In genomic region chr3:144636833-144637232, GRCh38 we compare ENCODE assay signal across 17 cellular contexts.
A peak's percentile ranks its signal among the peaks of the same experiment; 100 is the strongest.
DNase-seq lines count a peak whose midpoint lies in the region; ATAC-seq, FAIRE-seq and TF ChIP-seq lines count a peak whose summit lies in the region.
"Had no signal": no experiment of that assay in that cellular context is flagged by ENCODE, and none has a peak within 500 bp of the region (broad histone marks: within the 10 kb centered on the region; RNA-seq: fewer than 3 reads in every experiment).

No MANE protein-coding gene starts in this region.

- H3K27me3 ChIP-seq in HepG2 (ENCODE audit: control insufficient read depth in 1 of 2, insufficient read depth in 2 of 2, low read length in 2 of 2) (no peaks in the 10 kb centered on the region; a peak in 1 of 5 replicates), HAP-1 (ENCODE audit: low read depth) (no peaks in the 10 kb centered on the region)
- H3K27me3 ChIP-seq: right lobe of liver had no signal

- H3K9me3 ChIP-seq in HepG2 (ENCODE audit: low read length) (no peaks in the 10 kb centered on the region), HAP-1 (no peaks in the 10 kb centered on the region)
- H3K9me3 ChIP-seq: right lobe of liver had no signal

- no peak overlapping the region for H3K4me2 ChIP-seq in HepG2 (ENCODE audit: low read depth, low read length)

- peaks cover 3% of the 10 kb centered on the region for H3K36me3 Mint-ChIP-seq in WTC11
- H3K36me3 Mint-ChIP-seq in mesothelial cell of epicardium: no peaks in the 10 kb centered on the region

- intact Hi-C loops in HepG2 (cut with micrococcal nuclease; ENCODE audit: unreplicated experiment): no loop called here

- POLR2A ChIA-PET in HEK293T (lab: Yijun Ruan, JAX): no interaction called here
- POLR2A ChIA-PET in WTC11 (lab: Charles Lee): no interaction called here
- POLR2A ChIA-PET in HepG2 (lab: Yijun Ruan, JAX): no interaction called here

- CTCF ChIA-PET in HEK293T (lab: Yijun Ruan, JAX): interaction anchor here (0.5 to 0.9 kb wide), 2 partner anchors 8 to 954 kb away, joined by 3 read pairs; no protein-coding TSS in a partner anchor
- CTCF ChIA-PET in WTC11 (lab: Charles Lee): interaction anchor here (0.8 to 0.9 kb wide), 2 partner anchors 30 to 34 kb away, joined by 3 read pairs; no protein-coding TSS in a partner anchor
- CTCF ChIA-PET in HepG2 (lab: Yijun Ruan, JAX; ENCODE audit: low intra/inter-chr PET ratio, low total read pairs): no interaction called here

- H3K27ac Mint-ChIP-seq in WTC11 (no peak overlapping the region), mesothelial cell of epicardium (no peak overlapping the region)
- H3K27ac Mint-ChIP-seq: activated naive CD4-positive, alpha-beta T cell treated with anti-CD3 and anti-CD28 coated beads for 36 hours had no signal

- H3K4me3 ChIP-seq in HepG2 (replicated peaks in 1 of 3; ENCODE audit: insufficient read depth in 1 of 3, low read depth in 2 of 3, low read length in 3 of 3) (no peak overlapping the region), HAP-1 (no peak overlapping the region)
- H3K4me3 ChIP-seq: right lobe of liver had no signal

- H4K20me1 ChIP-seq in HepG2 (ENCODE audit: insufficient read depth, low read length): no peaks in the 10 kb centered on the region

- H3K79me2 ChIP-seq in HepG2 (ENCODE audit: insufficient read depth, low read length): no peaks in the 10 kb centered on the region

- TF ChIP-seq POLR2A in HepG2 (IDR thresholded peaks at IDR 0.05; ENCODE audit: insufficient read depth in 1 of 2, low read depth in 2 of 2, low read length in 2 of 2): no peak

- H2AFZ ChIP-seq in HepG2 (ENCODE audit: low read length): no peak overlapping the region

- H3K4me3 Mint-ChIP-seq in WTC11 (no peak overlapping the region), mesothelial cell of epicardium (no peak overlapping the region)
- H3K4me3 Mint-ChIP-seq: activated naive CD4-positive, alpha-beta T cell treated with anti-CD3 and anti-CD28 coated beads for 36 hours had no signal

- peaks cover 19% of the 10 kb centered on the region for H3K9me3 Mint-ChIP-seq in WTC11
- peaks cover 5% of the 10 kb centered on the region for H3K9me3 Mint-ChIP-seq in mesothelial cell of epicardium

- H3K4me1 ChIP-seq in HepG2 (ENCODE audit: insufficient read depth, low read length) (no peaks in the 10 kb centered on the region), HAP-1 (no peaks in the 10 kb centered on the region)
- H3K4me1 ChIP-seq: right lobe of liver had no signal

- TF ChIP-seq CTCF in WTC11 (IDR thresholded peaks at IDR 0.05): no peak
- TF ChIP-seq CTCF in HepG2 (CRISPR knock-in tag; IDR thresholded peaks at IDR 0.05): no peak
- no peak for TF ChIP-seq CTCF in mesothelial cell of epicardium (IDR thresholded peaks at IDR 0.05; ENCODE audit: unreplicated experiment)

- WGBS in HepG2 (ENCODE audit: low lambda C conversion rate): 56% methylated on average over 2 of the region's 2 CpGs

- peak; percentile 96 for ATAC-seq in WTC11
- peak; percentile 41; the same call in 1 of the 3 replicates for ATAC-seq in HepG2
- ATAC-seq: Panc1 had no signal

- FAIRE-seq in HepG2 (lab: Jason Lieb, UNC): no peak

- in situ Hi-C loops in HepG2 (cut with HindIII; ENCODE audit: extremely low pct_ligation_motif_present, low pct_unique_long_range_greater_than_20kb): no loop called here
- in situ Hi-C loops in HAP-1 (cut with MboI; ENCODE audit: low sequenced_read_pairs): no loop called here

- H3K9ac ChIP-seq in HepG2 (ENCODE audit: insufficient read depth, low read depth, low read length): no peak overlapping the region

- no peaks in the 10 kb centered on the region for H3K36me3 ChIP-seq in HepG2 (replicated peaks in 1 of 2; ENCODE audit: control insufficient read depth in 1 of 2, insufficient read depth in 2 of 2, low read length in 2 of 2)
- H3K36me3 ChIP-seq in HAP-1 (replicated peaks): no peaks in the 10 kb centered on the region
- H3K36me3 ChIP-seq: right lobe of liver had no signal

- H3K4me1 Mint-ChIP-seq in WTC11 (peaks cover 6% of the 10 kb centered on the region), mesothelial cell of epicardium (no peaks in the 10 kb centered on the region)

- TF ChIP-seq RAD21 in HepG2 (CRISPR knock-in tag; IDR thresholded peaks at IDR 0.05): no peak

- no peak for TF ChIP-seq EP300 in HepG2 (IDR thresholded peaks at IDR 0.05; ENCODE audit: low read depth in 2 of 2, low read length in 2 of 2)
- TF ChIP-seq EP300 in HepG2 (CRISPR knock-in tag; IDR thresholded peaks at IDR 0.05; ENCODE audit: borderline replicate concordance): no peak

- no peak overlapping the region for H3K27ac ChIP-seq in HepG2 (ENCODE audit: extremely low read length, insufficient read depth, low read length)
- H3K27ac ChIP-seq: right lobe of liver had no signal

- no peaks in the 10 kb centered on the region for H3K27me3 Mint-ChIP-seq in WTC11 (ENCODE audit: low read depth)
- no peaks in the 10 kb centered on the region for H3K27me3 Mint-ChIP-seq in mesothelial cell of epicardium (ENCODE audit: low read depth)

- peak; percentile 18 for DNase-seq in DMS53 (lab: John Stamatoyannopoulos, UW)
- peak; percentile 31 for DNase-seq in HEK293T (ENCODE audit: extremely low spot score)
- peak; percentile 20 for DNase-seq in WTC11 (ENCODE audit: low spot score)
- peak; percentile 2 for DNase-seq in HepG2 (ENCODE audit: low spot score)
- DNase-seq in GF-D8 (lab: John Stamatoyannopoulos, UW): no peak
- DNase-seq in HAP-1 (ENCODE audit: low spot score in 2 of 2): no peak
- DNase-seq in effector CD4-positive, alpha-beta T cell: no peak
- DNase-seq in mesothelial cell of epicardium (ENCODE audit: low spot score in 2 of 2, unreplicated experiment in 2 of 2): no peak
- DNase-seq: activated CD8-positive, alpha-beta memory T cell treated with anti-CD3 and anti-CD28 coated beads for 24 hours; activated naive CD4-positive, alpha-beta T cell treated with anti-CD3 and anti-CD28 coated beads for 36 hours; C1 segment of cervical spinal cord; central memory CD4-positive, alpha-beta T cell; GDM1; NCI-H2171; right lobe of liver; T-helper 2 cell had no signal

- no TSS peak for BruUV-seq in HepG2 (replicated peaks; lab: Mats Ljungman, UMichigan)

TF ChIP-seq in HEK293T, 16 proteins besides CTCF, POLR2A, EP300 and RAD21:
- no peak for TF ChIP-seq FOXM1 (IDR thresholded peaks at IDR 0.05; ENCODE audit: borderline replicate concordance)
- TF ChIP-seq ELF4 (IDR thresholded peaks at IDR 0.05): no peak
- no peak for TF ChIP-seq NFRKB (IDR thresholded peaks at IDR 0.05)
- no peak for TF ChIP-seq L3MBTL2 (conservative IDR thresholded peaks at IDR 0.05)
- no peak for TF ChIP-seq ZNF384 (IDR thresholded peaks at IDR 0.05)
- no peak for TF ChIP-seq SUZ12 (IDR thresholded peaks at IDR 0.05)
- no peak for TF ChIP-seq SP1 (IDR thresholded peaks at IDR 0.05)
- TF ChIP-seq HDGF (IDR thresholded peaks at IDR 0.05; ENCODE audit: borderline replicate concordance): no peak
- no peak for TF ChIP-seq CTBP1 (IDR thresholded peaks at IDR 0.05; ENCODE audit: borderline replicate concordance)
- no peak for TF ChIP-seq FOXK2 (IDR thresholded peaks at IDR 0.05)
- TF ChIP-seq FOXA1 (IDR thresholded peaks at IDR 0.05): no peak
- no peak for TF ChIP-seq LEF1 (IDR thresholded peaks at IDR 0.05; ENCODE audit: borderline replicate concordance)
- no peak for TF ChIP-seq ARNT (IDR thresholded peaks at IDR 0.05)

TF ChIP-seq in WTC11, 78 proteins besides CTCF, POLR2A, EP300 and RAD21:
- TF ChIP-seq SMAD3 (CRISPR knock-in tag; IDR thresholded peaks at IDR 0.05; ENCODE audit: borderline replicate concordance) (no peak), NFATC4 (CRISPR knock-in tag; IDR thresholded peaks at IDR 0.05) (no peak)
TF ChIP-seq in WTC11: peak in this region for 0.

TF ChIP-seq in HepG2, 621 proteins besides CTCF, POLR2A, EP300 and RAD21 (continues in another document):
- TF ChIP-seq MXI1 (IDR thresholded peaks at IDR 0.05; ENCODE audit: borderline replicate concordance, low read depth, low read length) (no peak), RNF219 (CRISPR knock-in tag; IDR thresholded peaks at IDR 0.05) (no peak), CBX5 (CRISPR knock-in tag; IDR thresholded peaks at IDR 0.05; ENCODE audit: borderline replicate concordance) (no peak), ZBTB8A (CRISPR knock-in tag; IDR thresholded peaks at IDR 0.05; ENCODE audit: borderline replicate concordance, low read depth) (no peak), DDIT3 (CRISPR knock-in tag; IDR thresholded peaks at IDR 0.05) (no peak), ZMAT3 (CRISPR knock-in tag; conservative IDR thresholded peaks at IDR 0.05) (no peak)

Comparison
In these comparisons a context has a peak if more than half of its experiments do, and no peak if none do; other contexts are left out.
1. DNase-seq: peak in DMS53 (single experiment), HEK293T (single experiment), WTC11 (single experiment) and HepG2 (single experiment); none in GF-D8 (single experiment), HAP-1 (0 of 2), effector CD4-positive, alpha-beta T cell (single experiment) and mesothelial cell of epicardium (0 of 2).